Comparison of ENCODE assay signal across 1 cellular context in the genomic region with DNA sequence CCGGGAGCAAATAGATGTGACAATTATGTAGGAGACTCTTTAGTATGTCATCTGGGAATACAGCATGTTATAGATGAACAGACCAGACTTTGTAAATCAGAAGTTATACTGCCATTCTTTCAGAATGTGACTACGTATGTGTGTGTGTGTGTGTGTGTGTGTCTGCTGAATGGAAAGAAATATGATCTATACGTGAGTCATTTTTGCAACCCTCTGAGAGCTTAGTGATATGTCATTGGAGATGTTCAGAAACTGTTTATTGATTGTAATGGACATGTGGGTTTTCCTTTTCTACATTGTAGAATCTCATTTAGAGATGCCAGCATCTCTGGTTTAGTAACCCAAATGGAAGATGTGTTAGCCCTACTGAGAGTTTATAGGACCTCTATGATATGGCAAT.
TF ChIP-seq lines count a peak whose summit lies in the region.

No MANE protein-coding gene starts in this region.

TF ChIP-seq in IMR-90, 13 proteins besides CTCF, POLR2A, EP300 and RAD21:
- TF ChIP-seq RCOR1 (IDR thresholded peaks at IDR 0.05; ENCODE audit: insufficient replicate concordance, low read length) (no peak), RFX5 (IDR thresholded peaks at IDR 0.05; ENCODE audit: low read depth, low read length) (no peak), MXI1 (IDR thresholded peaks at IDR 0.05; ENCODE audit: borderline replicate concordance, low read depth, low read length) (no peak), CHD1 (IDR thresholded peaks at IDR 0.05; ENCODE audit: low read depth, low read length) (no peak), MAZ (IDR thresholded peaks at IDR 0.05; ENCODE audit: borderline replicate concordance, low read depth, low read length) (no peak), CEBPB (IDR thresholded peaks at IDR 0.05; ENCODE audit: low read depth, low read length) (no peak), FOS (IDR thresholded peaks at IDR 0.05; ENCODE audit: low read depth, low read length) (no peak), NFE2L2 (IDR thresholded peaks at IDR 0.05; ENCODE audit: low read depth, low read length) (no peak), MAFK (IDR thresholded peaks at IDR 0.05; ENCODE audit: low read depth, low read length) (no peak), SMC3 (IDR thresholded peaks at IDR 0.05; ENCODE audit: low read depth, low read length) (no peak)
- TF ChIP-seq, protein P1, sequence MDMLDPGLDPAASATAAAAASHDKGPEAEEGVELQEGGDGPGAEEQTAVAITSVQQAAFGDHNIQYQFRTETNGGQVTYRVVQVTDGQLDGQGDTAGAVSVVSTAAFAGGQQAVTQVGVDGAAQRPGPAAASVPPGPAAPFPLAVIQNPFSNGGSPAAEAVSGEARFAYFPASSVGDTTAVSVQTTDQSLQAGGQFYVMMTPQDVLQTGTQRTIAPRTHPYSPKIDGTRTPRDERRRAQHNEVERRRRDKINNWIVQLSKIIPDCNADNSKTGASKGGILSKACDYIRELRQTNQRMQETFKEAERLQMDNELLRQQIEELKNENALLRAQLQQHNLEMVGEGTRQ (IDR thresholded peaks at IDR 0.05; ENCODE audit: low read depth, low read length): no peak
- TF ChIP-seq, protein P2, sequence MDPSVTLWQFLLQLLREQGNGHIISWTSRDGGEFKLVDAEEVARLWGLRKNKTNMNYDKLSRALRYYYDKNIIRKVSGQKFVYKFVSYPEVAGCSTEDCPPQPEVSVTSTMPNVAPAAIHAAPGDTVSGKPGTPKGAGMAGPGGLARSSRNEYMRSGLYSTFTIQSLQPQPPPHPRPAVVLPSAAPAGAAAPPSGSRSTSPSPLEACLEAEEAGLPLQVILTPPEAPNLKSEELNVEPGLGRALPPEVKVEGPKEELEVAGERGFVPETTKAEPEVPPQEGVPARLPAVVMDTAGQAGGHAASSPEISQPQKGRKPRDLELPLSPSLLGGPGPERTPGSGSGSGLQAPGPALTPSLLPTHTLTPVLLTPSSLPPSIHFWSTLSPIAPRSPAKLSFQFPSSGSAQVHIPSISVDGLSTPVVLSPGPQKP (IDR thresholded peaks at IDR 0.05; ENCODE audit: borderline replicate concordance, low read depth, low read length): no peak
